8 cellular contexts compared by ENCODE assay signal in genomic region chr12:12716845-12717585, GRCh38. TPM values are rescaled to one million over a fixed set of nuclear protein-coding genes. Genes with fewer than 3 reads are reported as not detected.
DNase-seq lines count a peak whose midpoint lies in the region; ATAC-seq and TF ChIP-seq lines count a peak whose summit lies in the region.

CDKN1B (plus strand) TSS chr12:12717368; CDS start chr12:12717840, 472 bp downstream.

- DNase-seq in Caki2 (ENCODE audit: low read depth) = peak; percentile 99
- DNase-seq in PC-3 = peak; percentile 91
- peak; percentile 68 for DNase-seq in activated T-cell treated with anti-CD3 and anti-CD28 coated beads for 4 hours
- DNase-seq in epithelial cell of esophagus (ENCODE audit: low read depth) = peak; percentile 97
- DNase-seq in stimulated activated CD8-positive, alpha-beta memory T cell treated with anti-CD3 and anti-CD28 coated beads, Interleukin-4, amount 100 ng/mL, for 24 hours (ENCODE audit: low read depth) = peak; percentile 80

- no peak for TF ChIP-seq CTCF in PC-3 (conservative IDR thresholded peaks at IDR 0.05; ENCODE audit: low read depth, low read length)
- TF ChIP-seq CTCF in epithelial cell of esophagus (IDR thresholded peaks at IDR 0.05; ENCODE audit: insufficient read depth, low read depth, low read length, missing control alignments) = no peak

- H3K27ac ChIP-seq in PC-3 (ENCODE audit: low read length) = peak within 1 kb of the TSS; percentile 97

- intact Hi-C loops in PC-3 (cut with micrococcal nuclease) = loop anchor here (1.0 kb wide), 1 partner anchor 8 kb away; no protein-coding TSS in a partner anchor

- H3K36me3 ChIP-seq in PC-3 (ENCODE audit: low read depth, low read length) = peaks cover 19% of the 10 kb centered on the region

- CTCF ChIA-PET in PC-3 (lab: Charles Lee) = interaction anchor here (0.6 to 0.7 kb wide), 2 partner anchors 61 to 319 kb away, joined by 3 to 4 read pairs; no protein-coding TSS in a partner anchor

- no peaks in the 10 kb centered on the region for H3K9me3 ChIP-seq in PC-3 (ENCODE audit: low read length)
- H3K9me3 ChIP-seq in mononuclear cell (ENCODE audit: low read depth, low read length) = no peaks in the 10 kb centered on the region

- H4K20me1 ChIP-seq in PC-3 (ENCODE audit: low read length) = peaks cover 9% of the 10 kb centered on the region; the same call in 1 of the 2 replicates

- peaks cover 5% of the 10 kb centered on the region for H3F3A ChIP-seq in PC-3 (ENCODE audit: low read length, unreplicated experiment)

- ATAC-seq in GM21526 (IDR thresholded peaks at IDR 0.05; ENCODE audit: low FRiP score, unreplicated experiment) (peak; percentile 31), PC-3 (peak; percentile 73)

- H3K4me3 ChIP-seq in PC-3 (ENCODE audit: low read length) (peak within 1 kb of the TSS; percentile 94), epithelial cell of esophagus (ENCODE audit: low read length) (peak within 1 kb of the TSS; percentile 98), mononuclear cell (ENCODE audit: low read length) (peak within 1 kb of the TSS; percentile 99)

- POLR2A ChIA-PET in PC-3 (lab: Charles Lee; ENCODE audit: unreplicated experiment) = interaction anchor here (0.6 kb wide), 2 partner anchors 18 to 175 kb away, joined by 3 to 5 read pairs; partner anchors contain the start of gene GPRC5A

- H3K9me2 ChIP-seq in PC-3 (replicated peaks; ENCODE audit: low read length) = no peaks in the 10 kb centered on the region

- H3K4me2 ChIP-seq in PC-3 (ENCODE audit: low read length) = peak within 1 kb of the TSS; percentile 88

- BruUV-seq in PC-3 (replicated peaks; lab: Mats Ljungman, UMichigan) = no TSS peak

- peak within 1 kb of the TSS; percentile 66 for H2AFZ ChIP-seq in PC-3 (ENCODE audit: low read length)

- H3K27me3 ChIP-seq in PC-3 (ENCODE audit: low read length) (no peaks in the 10 kb centered on the region), mononuclear cell (ENCODE audit: insufficient read depth, low read length) (no peaks in the 10 kb centered on the region)

- in situ Hi-C loops in Caki2 (cut with HindIII; ENCODE audit: low pct_unique_long_range_greater_than_20kb, low sequenced_read_pairs) = no loop called here

- H3K4me1 ChIP-seq in PC-3 (ENCODE audit: insufficient read depth, low read length) = peaks cover 51% of the 10 kb centered on the region
- peaks cover 56% of the 10 kb centered on the region for H3K4me1 ChIP-seq in mononuclear cell (ENCODE audit: insufficient read depth, low read length)

- TF ChIP-seq EP300 in Ishikawa (IDR thresholded peaks at IDR 0.05; ENCODE audit: borderline replicate concordance) = peak; percentile 53; the same call in 1 of the 2 replicates

- H3K79me2 ChIP-seq in PC-3 (ENCODE audit: low read length) = peaks cover 59% of the 10 kb centered on the region

- H3K9ac ChIP-seq in PC-3 (ENCODE audit: low read length) = peak within 1 kb of the TSS; percentile 99

- TF ChIP-seq RAD21 in Ishikawa (IDR thresholded peaks at IDR 0.05; ENCODE audit: low read depth) = no peak

TF ChIP-seq in Ishikawa, 13 proteins besides CTCF, POLR2A, EP300 and RAD21:
- TF ChIP-seq MAX (IDR thresholded peaks at IDR 0.05) (peak; percentile 80), USF1 (IDR thresholded peaks at IDR 0.05) (peak; percentile 88), EGR1 (IDR thresholded peaks at IDR 0.05) (no peak; the same call in 1 of the 2 replicates), TEAD4 (IDR thresholded peaks at IDR 0.05) (no peak; the same call in none of the 2 replicates), CREB1 (IDR thresholded peaks at IDR 0.05; ENCODE audit: low read depth) (no peak), CEBPB (IDR thresholded peaks at IDR 0.05) (no peak), TAF1 (IDR thresholded peaks at IDR 0.05; ENCODE audit: low read depth) (peak; percentile 68), FOXM1 (IDR thresholded peaks at IDR 0.05; ENCODE audit: borderline replicate concordance, low read depth) (peak; percentile 67; the same call in 1 of the 2 replicates), NFIC (IDR thresholded peaks at IDR 0.05) (peak; percentile 82), ZBTB7A (IDR thresholded peaks at IDR 0.05; ENCODE audit: low read depth) (peak; percentile 5; the same call in 1 of the 2 replicates), REST (IDR thresholded peaks at IDR 0.05; ENCODE audit: low read depth) (no peak), TCF12 (IDR thresholded peaks at IDR 0.05; ENCODE audit: low read depth) (no peak; the same call in 1 of the 2 replicates), YY1 (IDR thresholded peaks at IDR 0.05; ENCODE audit: low read depth) (peak; percentile 90)

RNA-seq across cellular contexts. Expression of gene CDKN1B, which starts in this region (rescaled TPM):
- 43.9 and 45.0 TPM in 2 replicates for total RNA-seq in Caki2 (2014; rRNA removed; shearing (Covaris generic); ENCODE audit: low replicate concordance)
- total RNA-seq in PC-3 (2014; rRNA removed) (29.2 and 37.2 TPM in 2 replicates), mononuclear cell (268 TPM)

Comparison
In these comparisons a context has a peak if more than half of its experiments do, and no peak if none do; other contexts are left out.
1. Peak in every context shown above with its lines: DNase-seq, ATAC-seq, H3K4me3 ChIP-seq and H3K27ac ChIP-seq.